In the genomic region with DNA sequence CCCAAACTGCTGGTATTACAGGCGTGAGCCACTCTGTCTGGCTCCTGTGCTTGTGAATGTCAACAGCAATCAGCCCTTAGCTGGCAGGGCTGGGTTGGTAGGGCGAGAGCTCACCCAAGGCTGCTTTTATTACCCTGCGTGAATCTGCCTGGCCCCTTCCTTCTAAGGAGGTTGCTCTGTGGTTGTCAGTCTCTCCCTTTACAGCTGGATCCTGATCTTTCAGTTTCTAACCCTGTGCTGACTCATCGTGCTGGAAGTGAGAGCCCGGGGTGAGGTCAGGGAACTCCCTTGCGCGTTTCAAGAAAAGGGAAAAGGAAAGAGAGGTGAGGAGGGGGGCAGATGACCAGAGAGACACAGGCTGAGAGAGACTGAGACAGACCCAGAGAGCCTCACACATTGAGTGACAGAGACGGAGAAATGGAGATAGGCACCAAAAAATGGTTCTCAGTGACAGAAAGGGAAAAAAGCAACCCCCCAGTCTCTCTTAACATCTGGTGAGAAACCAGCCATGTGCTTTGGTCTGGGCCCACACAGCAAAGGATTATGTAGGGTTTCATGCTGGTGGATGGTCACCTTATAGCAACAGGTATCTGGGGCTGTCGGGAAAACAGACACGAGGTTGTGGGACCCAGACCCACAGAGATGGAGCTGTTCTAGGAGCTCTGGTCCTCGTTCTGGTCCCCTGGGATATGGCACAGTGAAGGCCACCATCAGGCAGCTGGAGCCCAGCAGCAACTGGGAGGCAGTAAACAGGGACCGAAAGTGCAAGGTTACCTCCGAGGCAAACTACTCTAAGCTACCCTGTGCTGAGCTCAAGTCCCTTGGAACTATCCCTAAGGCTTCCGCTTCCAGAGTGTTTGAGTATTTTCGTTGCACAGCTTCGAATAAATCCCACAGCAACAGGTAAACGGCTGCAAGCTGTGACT, we compare ENCODE assay signal across 1 cellular context.
TF ChIP-seq lines count a peak whose summit lies in the region.

No MANE protein-coding gene starts in this region.

TF ChIP-seq in K562, 482 proteins besides CTCF, POLR2A, EP300 and RAD21 (continued from another document and continues in another):
- TF ChIP-seq, protein P1, sequence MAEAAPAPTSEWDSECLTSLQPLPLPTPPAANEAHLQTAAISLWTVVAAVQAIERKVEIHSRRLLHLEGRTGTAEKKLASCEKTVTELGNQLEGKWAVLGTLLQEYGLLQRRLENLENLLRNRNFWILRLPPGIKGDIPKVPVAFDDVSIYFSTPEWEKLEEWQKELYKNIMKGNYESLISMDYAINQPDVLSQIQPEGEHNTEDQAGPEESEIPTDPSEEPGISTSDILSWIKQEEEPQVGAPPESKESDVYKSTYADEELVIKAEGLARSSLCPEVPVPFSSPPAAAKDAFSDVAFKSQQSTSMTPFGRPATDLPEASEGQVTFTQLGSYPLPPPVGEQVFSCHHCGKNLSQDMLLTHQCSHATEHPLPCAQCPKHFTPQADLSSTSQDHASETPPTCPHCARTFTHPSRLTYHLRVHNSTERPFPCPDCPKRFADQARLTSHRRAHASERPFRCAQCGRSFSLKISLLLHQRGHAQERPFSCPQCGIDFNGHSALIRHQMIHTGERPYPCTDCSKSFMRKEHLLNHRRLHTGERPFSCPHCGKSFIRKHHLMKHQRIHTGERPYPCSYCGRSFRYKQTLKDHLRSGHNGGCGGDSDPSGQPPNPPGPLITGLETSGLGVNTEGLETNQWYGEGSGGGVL (CRISPR knock-in tag; IDR thresholded peaks at IDR 0.05): no peak
- TF ChIP-seq TBP (optimal IDR thresholded peaks at IDR 0.05; ENCODE audit: low read depth, low read length) (peak; percentile 49), TAF9B (IDR thresholded peaks at IDR 0.05; ENCODE audit: partially characterized antibody) (peak; percentile 77), ZBTB1 (CRISPR knock-in tag; IDR thresholded peaks at IDR 0.05; ENCODE audit: borderline replicate concordance, low read depth) (0 out of 2 replicates have a peak, but pooled peaks have one; percentile 41), CXXC5 (CRISPR knock-in tag; IDR thresholded peaks at IDR 0.05) (peak; percentile 37; the same call in 1 of the 2 replicates), ZNF79 (CRISPR knock-in tag; IDR thresholded peaks at IDR 0.05; ENCODE audit: low read depth) (no peak), EP400 (IDR thresholded peaks at IDR 0.05) (peak; percentile 66), JUN (IDR thresholded peaks at IDR 0.05; ENCODE audit: borderline replicate concordance, low read depth, low read length) (peak; percentile 80), JUN (CRISPR knock-in tag; IDR thresholded peaks at IDR 0.05; ENCODE audit: borderline replicate concordance) (no peak), CREB3L1 (IDR thresholded peaks at IDR 0.05; ENCODE audit: borderline replicate concordance, low read depth) (peak; percentile 38; the same call in 1 of the 2 replicates), CREM (IDR thresholded peaks at IDR 0.05; ENCODE audit: low read depth) (0 out of 2 replicates have a peak, but pooled peaks have one; percentile 23), NRF1 (conservative IDR thresholded peaks at IDR 0.05 in 1 of 2, IDR thresholded peaks at IDR 0.05 in 1 of 2) (peak; percentile 52 to 58), KLF16 (IDR thresholded peaks at IDR 0.05) (peak; percentile 17; the same call in 1 of the 2 replicates), ESRRB (CRISPR knock-in tag; IDR thresholded peaks at IDR 0.05; ENCODE audit: borderline replicate concordance) (no peak), IFI16 (CRISPR knock-in tag; IDR thresholded peaks at IDR 0.05) (no peak), NR2C2 (CRISPR knock-in tag; IDR thresholded peaks at IDR 0.05) (no peak), NR2C2 (tag; IDR thresholded peaks at IDR 0.05) (peak; percentile 79), MAFK (IDR thresholded peaks at IDR 0.05; ENCODE audit: low read length) (peak; percentile 84), HDAC1 (IDR thresholded peaks at IDR 0.05) (peak in 1 of 2 experiments; percentile 40; a peak in 1 of 4 replicates), SPI1 (IDR thresholded peaks at IDR 0.05; ENCODE audit: borderline replicate concordance, low read depth, low read length) (0 out of 2 replicates have a peak, but pooled peaks have one; percentile 7), CTBP1 (IDR thresholded peaks at IDR 0.05; ENCODE audit: borderline replicate concordance) (no peak), MEF2D (tag; conservative IDR thresholded peaks at IDR 0.05; ENCODE audit: low read depth) (peak; percentile 65; the same call in 1 of the 2 replicates), DMBX1 (CRISPR knock-in tag; IDR thresholded peaks at IDR 0.05; ENCODE audit: borderline replicate concordance) (0 out of 2 replicates have a peak, but pooled peaks have one; percentile 18)
- TF ChIP-seq, protein P2, sequence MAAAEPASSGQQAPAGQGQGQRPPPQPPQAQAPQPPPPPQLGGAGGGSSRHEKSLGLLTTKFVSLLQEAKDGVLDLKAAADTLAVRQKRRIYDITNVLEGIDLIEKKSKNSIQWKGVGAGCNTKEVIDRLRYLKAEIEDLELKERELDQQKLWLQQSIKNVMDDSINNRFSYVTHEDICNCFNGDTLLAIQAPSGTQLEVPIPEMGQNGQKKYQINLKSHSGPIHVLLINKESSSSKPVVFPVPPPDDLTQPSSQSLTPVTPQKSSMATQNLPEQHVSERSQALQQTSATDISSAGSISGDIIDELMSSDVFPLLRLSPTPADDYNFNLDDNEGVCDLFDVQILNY (CRISPR knock-in tag; IDR thresholded peaks at IDR 0.05): no peak
- TF ChIP-seq, protein P3, sequence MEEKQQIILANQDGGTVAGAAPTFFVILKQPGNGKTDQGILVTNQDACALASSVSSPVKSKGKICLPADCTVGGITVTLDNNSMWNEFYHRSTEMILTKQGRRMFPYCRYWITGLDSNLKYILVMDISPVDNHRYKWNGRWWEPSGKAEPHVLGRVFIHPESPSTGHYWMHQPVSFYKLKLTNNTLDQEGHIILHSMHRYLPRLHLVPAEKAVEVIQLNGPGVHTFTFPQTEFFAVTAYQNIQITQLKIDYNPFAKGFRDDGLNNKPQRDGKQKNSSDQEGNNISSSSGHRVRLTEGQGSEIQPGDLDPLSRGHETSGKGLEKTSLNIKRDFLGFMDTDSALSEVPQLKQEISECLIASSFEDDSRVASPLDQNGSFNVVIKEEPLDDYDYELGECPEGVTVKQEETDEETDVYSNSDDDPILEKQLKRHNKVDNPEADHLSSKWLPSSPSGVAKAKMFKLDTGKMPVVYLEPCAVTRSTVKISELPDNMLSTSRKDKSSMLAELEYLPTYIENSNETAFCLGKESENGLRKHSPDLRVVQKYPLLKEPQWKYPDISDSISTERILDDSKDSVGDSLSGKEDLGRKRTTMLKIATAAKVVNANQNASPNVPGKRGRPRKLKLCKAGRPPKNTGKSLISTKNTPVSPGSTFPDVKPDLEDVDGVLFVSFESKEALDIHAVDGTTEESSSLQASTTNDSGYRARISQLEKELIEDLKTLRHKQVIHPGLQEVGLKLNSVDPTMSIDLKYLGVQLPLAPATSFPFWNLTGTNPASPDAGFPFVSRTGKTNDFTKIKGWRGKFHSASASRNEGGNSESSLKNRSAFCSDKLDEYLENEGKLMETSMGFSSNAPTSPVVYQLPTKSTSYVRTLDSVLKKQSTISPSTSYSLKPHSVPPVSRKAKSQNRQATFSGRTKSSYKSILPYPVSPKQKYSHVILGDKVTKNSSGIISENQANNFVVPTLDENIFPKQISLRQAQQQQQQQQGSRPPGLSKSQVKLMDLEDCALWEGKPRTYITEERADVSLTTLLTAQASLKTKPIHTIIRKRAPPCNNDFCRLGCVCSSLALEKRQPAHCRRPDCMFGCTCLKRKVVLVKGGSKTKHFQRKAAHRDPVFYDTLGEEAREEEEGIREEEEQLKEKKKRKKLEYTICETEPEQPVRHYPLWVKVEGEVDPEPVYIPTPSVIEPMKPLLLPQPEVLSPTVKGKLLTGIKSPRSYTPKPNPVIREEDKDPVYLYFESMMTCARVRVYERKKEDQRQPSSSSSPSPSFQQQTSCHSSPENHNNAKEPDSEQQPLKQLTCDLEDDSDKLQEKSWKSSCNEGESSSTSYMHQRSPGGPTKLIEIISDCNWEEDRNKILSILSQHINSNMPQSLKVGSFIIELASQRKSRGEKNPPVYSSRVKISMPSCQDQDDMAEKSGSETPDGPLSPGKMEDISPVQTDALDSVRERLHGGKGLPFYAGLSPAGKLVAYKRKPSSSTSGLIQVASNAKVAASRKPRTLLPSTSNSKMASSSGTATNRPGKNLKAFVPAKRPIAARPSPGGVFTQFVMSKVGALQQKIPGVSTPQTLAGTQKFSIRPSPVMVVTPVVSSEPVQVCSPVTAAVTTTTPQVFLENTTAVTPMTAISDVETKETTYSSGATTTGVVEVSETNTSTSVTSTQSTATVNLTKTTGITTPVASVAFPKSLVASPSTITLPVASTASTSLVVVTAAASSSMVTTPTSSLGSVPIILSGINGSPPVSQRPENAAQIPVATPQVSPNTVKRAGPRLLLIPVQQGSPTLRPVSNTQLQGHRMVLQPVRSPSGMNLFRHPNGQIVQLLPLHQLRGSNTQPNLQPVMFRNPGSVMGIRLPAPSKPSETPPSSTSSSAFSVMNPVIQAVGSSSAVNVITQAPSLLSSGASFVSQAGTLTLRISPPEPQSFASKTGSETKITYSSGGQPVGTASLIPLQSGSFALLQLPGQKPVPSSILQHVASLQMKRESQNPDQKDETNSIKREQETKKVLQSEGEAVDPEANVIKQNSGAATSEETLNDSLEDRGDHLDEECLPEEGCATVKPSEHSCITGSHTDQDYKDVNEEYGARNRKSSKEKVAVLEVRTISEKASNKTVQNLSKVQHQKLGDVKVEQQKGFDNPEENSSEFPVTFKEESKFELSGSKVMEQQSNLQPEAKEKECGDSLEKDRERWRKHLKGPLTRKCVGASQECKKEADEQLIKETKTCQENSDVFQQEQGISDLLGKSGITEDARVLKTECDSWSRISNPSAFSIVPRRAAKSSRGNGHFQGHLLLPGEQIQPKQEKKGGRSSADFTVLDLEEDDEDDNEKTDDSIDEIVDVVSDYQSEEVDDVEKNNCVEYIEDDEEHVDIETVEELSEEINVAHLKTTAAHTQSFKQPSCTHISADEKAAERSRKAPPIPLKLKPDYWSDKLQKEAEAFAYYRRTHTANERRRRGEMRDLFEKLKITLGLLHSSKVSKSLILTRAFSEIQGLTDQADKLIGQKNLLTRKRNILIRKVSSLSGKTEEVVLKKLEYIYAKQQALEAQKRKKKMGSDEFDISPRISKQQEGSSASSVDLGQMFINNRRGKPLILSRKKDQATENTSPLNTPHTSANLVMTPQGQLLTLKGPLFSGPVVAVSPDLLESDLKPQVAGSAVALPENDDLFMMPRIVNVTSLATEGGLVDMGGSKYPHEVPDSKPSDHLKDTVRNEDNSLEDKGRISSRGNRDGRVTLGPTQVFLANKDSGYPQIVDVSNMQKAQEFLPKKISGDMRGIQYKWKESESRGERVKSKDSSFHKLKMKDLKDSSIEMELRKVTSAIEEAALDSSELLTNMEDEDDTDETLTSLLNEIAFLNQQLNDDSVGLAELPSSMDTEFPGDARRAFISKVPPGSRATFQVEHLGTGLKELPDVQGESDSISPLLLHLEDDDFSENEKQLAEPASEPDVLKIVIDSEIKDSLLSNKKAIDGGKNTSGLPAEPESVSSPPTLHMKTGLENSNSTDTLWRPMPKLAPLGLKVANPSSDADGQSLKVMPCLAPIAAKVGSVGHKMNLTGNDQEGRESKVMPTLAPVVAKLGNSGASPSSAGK (IDR thresholded peaks at IDR 0.05): peak; percentile 87
- TF ChIP-seq, protein P4, sequence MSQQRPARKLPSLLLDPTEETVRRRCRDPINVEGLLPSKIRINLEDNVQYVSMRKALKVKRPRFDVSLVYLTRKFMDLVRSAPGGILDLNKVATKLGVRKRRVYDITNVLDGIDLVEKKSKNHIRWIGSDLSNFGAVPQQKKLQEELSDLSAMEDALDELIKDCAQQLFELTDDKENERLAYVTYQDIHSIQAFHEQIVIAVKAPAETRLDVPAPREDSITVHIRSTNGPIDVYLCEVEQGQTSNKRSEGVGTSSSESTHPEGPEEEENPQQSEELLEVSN (IDR thresholded peaks at IDR 0.05; ENCODE audit: borderline replicate concordance in 1 of 2, extremely low read depth in 1 of 2, insufficient read depth in 1 of 2, insufficient read length in 1 of 2, low read depth in 1 of 2, low read length in 1 of 2, poor library complexity in 1 of 2, severe bottlenecking in 1 of 2): peak; percentile 20 to 22
- TF ChIP-seq, protein P5, sequence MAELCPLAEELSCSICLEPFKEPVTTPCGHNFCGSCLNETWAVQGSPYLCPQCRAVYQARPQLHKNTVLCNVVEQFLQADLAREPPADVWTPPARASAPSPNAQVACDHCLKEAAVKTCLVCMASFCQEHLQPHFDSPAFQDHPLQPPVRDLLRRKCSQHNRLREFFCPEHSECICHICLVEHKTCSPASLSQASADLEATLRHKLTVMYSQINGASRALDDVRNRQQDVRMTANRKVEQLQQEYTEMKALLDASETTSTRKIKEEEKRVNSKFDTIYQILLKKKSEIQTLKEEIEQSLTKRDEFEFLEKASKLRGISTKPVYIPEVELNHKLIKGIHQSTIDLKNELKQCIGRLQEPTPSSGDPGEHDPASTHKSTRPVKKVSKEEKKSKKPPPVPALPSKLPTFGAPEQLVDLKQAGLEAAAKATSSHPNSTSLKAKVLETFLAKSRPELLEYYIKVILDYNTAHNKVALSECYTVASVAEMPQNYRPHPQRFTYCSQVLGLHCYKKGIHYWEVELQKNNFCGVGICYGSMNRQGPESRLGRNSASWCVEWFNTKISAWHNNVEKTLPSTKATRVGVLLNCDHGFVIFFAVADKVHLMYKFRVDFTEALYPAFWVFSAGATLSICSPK (IDR thresholded peaks at IDR 0.05; ENCODE audit: borderline replicate concordance): no peak
- TF ChIP-seq, protein P6, sequence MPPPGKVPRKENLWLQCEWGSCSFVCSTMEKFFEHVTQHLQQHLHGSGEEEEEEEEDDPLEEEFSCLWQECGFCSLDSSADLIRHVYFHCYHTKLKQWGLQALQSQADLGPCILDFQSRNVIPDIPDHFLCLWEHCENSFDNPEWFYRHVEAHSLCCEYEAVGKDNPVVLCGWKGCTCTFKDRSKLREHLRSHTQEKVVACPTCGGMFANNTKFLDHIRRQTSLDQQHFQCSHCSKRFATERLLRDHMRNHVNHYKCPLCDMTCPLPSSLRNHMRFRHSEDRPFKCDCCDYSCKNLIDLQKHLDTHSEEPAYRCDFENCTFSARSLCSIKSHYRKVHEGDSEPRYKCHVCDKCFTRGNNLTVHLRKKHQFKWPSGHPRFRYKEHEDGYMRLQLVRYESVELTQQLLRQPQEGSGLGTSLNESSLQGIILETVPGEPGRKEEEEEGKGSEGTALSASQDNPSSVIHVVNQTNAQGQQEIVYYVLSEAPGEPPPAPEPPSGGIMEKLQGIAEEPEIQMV (tag; conservative IDR thresholded peaks at IDR 0.05; ENCODE audit: low read depth): 0 out of 2 replicates have a peak, but pooled peaks have one; percentile 29
- TF ChIP-seq, protein P7, sequence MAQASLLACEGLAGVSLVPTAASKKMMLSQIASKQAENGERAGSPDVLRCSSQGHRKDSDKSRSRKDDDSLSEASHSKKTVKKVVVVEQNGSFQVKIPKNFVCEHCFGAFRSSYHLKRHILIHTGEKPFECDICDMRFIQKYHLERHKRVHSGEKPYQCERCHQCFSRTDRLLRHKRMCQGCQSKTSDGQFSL (CRISPR knock-in tag; IDR thresholded peaks at IDR 0.05): no peak
- TF ChIP-seq, protein P7 (tag; IDR thresholded peaks at IDR 0.05): 0 out of 4 replicates have a peak, but pooled peaks of 1 of the 2 experiments have one; percentile 39
